ENCODE assay signal across 1 cellular context in genomic region chr11:706957-707816, GRCh38.
TF ChIP-seq lines count a peak whose summit lies in the region.

No MANE protein-coding gene starts in this region.

TF ChIP-seq in HepG2, 621 proteins besides CTCF, POLR2A, EP300 and RAD21 (continued from another document and continues in another):
- TF ChIP-seq, protein P1, sequence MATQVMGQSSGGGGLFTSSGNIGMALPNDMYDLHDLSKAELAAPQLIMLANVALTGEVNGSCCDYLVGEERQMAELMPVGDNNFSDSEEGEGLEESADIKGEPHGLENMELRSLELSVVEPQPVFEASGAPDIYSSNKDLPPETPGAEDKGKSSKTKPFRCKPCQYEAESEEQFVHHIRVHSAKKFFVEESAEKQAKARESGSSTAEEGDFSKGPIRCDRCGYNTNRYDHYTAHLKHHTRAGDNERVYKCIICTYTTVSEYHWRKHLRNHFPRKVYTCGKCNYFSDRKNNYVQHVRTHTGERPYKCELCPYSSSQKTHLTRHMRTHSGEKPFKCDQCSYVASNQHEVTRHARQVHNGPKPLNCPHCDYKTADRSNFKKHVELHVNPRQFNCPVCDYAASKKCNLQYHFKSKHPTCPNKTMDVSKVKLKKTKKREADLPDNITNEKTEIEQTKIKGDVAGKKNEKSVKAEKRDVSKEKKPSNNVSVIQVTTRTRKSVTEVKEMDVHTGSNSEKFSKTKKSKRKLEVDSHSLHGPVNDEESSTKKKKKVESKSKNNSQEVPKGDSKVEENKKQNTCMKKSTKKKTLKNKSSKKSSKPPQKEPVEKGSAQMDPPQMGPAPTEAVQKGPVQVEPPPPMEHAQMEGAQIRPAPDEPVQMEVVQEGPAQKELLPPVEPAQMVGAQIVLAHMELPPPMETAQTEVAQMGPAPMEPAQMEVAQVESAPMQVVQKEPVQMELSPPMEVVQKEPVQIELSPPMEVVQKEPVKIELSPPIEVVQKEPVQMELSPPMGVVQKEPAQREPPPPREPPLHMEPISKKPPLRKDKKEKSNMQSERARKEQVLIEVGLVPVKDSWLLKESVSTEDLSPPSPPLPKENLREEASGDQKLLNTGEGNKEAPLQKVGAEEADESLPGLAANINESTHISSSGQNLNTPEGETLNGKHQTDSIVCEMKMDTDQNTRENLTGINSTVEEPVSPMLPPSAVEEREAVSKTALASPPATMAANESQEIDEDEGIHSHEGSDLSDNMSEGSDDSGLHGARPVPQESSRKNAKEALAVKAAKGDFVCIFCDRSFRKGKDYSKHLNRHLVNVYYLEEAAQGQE (IDR thresholded peaks at IDR 0.05; ENCODE audit: borderline replicate concordance in 1 of 2, low read depth in 1 of 2, low read length in 2 of 2) = peak in 1 of 2 experiments; percentile 14; a peak in 1 of 4 replicates
- TF ChIP-seq SAFB2 (CRISPR knock-in tag; IDR thresholded peaks at IDR 0.05; ENCODE audit: borderline replicate concordance, low read depth) = no peak
- peak; percentile 44; the same call in 1 of the 2 replicates for TF ChIP-seq SIN3A (IDR thresholded peaks at IDR 0.05; ENCODE audit: borderline replicate concordance, low read depth, low read length)
- peak; percentile 78 for TF ChIP-seq ZNF317 (CRISPR knock-in tag; IDR thresholded peaks at IDR 0.05)
- TF ChIP-seq ZNF343 (CRISPR knock-in tag; IDR thresholded peaks at IDR 0.05) = peak; percentile 50; the same call in 1 of the 2 replicates
- peak; percentile 90 for TF ChIP-seq ARID4A (CRISPR knock-in tag; IDR thresholded peaks at IDR 0.05; ENCODE audit: borderline replicate concordance)
- TF ChIP-seq ZFP62 (CRISPR knock-in tag; IDR thresholded peaks at IDR 0.05) = no peak
- TF ChIP-seq ZNF430 (CRISPR knock-in tag; IDR thresholded peaks at IDR 0.05) = peak; percentile 96; the same call in 1 of the 2 replicates
- peak; percentile 9; the same call in 1 of the 2 replicates for TF ChIP-seq ZNF205 (CRISPR knock-in tag; IDR thresholded peaks at IDR 0.05)
- TF ChIP-seq KLF13 (CRISPR knock-in tag; IDR thresholded peaks at IDR 0.05) = no peak; the same call in 1 of the 2 replicates
- peak; percentile 92 for TF ChIP-seq TEAD3 (CRISPR knock-in tag; optimal IDR thresholded peaks at IDR 0.05; ENCODE audit: borderline replicate concordance)
- TF ChIP-seq ZNF776 (CRISPR knock-in tag; IDR thresholded peaks at IDR 0.05) = 0 out of 2 replicates have a peak, but pooled peaks have one; percentile 37
- peak; percentile 78; the same call in 1 of the 2 replicates for TF ChIP-seq ZNF775 (CRISPR knock-in tag; IDR thresholded peaks at IDR 0.05; ENCODE audit: borderline replicate concordance)
- TF ChIP-seq, protein P2, sequence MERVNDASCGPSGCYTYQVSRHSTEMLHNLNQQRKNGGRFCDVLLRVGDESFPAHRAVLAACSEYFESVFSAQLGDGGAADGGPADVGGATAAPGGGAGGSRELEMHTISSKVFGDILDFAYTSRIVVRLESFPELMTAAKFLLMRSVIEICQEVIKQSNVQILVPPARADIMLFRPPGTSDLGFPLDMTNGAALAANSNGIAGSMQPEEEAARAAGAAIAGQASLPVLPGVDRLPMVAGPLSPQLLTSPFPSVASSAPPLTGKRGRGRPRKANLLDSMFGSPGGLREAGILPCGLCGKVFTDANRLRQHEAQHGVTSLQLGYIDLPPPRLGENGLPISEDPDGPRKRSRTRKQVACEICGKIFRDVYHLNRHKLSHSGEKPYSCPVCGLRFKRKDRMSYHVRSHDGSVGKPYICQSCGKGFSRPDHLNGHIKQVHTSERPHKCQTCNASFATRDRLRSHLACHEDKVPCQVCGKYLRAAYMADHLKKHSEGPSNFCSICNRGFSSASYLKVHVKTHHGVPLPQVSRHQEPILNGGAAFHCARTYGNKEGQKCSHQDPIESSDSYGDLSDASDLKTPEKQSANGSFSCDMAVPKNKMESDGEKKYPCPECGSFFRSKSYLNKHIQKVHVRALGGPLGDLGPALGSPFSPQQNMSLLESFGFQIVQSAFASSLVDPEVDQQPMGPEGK (CRISPR knock-in tag; IDR thresholded peaks at IDR 0.05) = peak; percentile 87
- TF ChIP-seq AGO2 (optimal IDR thresholded peaks at IDR 0.05; ENCODE audit: low read depth, low read length) = peak; percentile 97
- TF ChIP-seq, protein P3, sequence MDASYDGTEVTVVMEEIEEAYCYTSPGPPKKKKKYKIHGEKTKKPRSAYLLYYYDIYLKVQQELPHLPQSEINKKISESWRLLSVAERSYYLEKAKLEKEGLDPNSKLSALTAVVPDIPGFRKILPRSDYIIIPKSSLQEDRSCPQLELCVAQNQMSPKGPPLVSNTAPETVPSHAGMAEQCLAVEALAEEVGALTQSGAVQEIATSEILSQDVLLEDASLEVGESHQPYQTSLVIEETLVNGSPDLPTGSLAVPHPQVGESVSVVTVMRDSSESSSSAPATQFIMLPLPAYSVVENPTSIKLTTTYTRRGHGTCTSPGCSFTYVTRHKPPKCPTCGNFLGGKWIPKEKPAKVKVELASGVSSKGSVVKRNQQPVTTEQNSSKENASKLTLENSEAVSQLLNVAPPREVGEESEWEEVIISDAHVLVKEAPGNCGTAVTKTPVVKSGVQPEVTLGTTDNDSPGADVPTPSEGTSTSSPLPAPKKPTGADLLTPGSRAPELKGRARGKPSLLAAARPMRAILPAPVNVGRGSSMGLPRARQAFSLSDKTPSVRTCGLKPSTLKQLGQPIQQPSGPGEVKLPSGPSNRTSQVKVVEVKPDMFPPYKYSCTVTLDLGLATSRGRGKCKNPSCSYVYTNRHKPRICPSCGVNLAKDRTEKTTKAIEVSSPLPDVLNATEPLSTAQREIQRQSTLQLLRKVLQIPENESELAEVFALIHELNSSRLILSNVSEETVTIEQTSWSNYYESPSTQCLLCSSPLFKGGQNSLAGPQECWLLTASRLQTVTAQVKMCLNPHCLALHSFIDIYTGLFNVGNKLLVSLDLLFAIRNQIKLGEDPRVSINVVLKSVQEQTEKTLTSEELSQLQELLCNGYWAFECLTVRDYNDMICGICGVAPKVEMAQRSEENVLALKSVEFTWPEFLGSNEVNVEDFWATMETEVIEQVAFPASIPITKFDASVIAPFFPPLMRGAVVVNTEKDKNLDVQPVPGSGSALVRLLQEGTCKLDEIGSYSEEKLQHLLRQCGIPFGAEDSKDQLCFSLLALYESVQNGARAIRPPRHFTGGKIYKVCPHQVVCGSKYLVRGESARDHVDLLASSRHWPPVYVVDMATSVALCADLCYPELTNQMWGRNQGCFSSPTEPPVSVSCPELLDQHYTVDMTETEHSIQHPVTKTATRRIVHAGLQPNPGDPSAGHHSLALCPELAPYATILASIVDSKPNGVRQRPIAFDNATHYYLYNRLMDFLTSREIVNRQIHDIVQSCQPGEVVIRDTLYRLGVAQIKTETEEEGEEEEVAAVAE (CRISPR knock-in tag; IDR thresholded peaks at IDR 0.05; ENCODE audit: borderline replicate concordance) = no peak
- no peak for TF ChIP-seq CEBPB (IDR thresholded peaks at IDR 0.05; ENCODE audit: borderline replicate concordance, low read depth, low read length)
- no peak for TF ChIP-seq PRPF4 (IDR thresholded peaks at IDR 0.05; ENCODE audit: low read depth, low read length, poor library complexity, severe bottlenecking)
- peak; percentile 33; the same call in 1 of the 2 replicates for TF ChIP-seq ZNF772 (CRISPR knock-in tag; IDR thresholded peaks at IDR 0.05)
- TF ChIP-seq HIVEP1 (CRISPR knock-in tag; IDR thresholded peaks at IDR 0.05) = peak; percentile 98
- 0 out of 2 replicates have a peak, but pooled peaks have one; percentile 84 for TF ChIP-seq SNAI1 (CRISPR knock-in tag; IDR thresholded peaks at IDR 0.05; ENCODE audit: borderline replicate concordance)
- TF ChIP-seq, protein P4, sequence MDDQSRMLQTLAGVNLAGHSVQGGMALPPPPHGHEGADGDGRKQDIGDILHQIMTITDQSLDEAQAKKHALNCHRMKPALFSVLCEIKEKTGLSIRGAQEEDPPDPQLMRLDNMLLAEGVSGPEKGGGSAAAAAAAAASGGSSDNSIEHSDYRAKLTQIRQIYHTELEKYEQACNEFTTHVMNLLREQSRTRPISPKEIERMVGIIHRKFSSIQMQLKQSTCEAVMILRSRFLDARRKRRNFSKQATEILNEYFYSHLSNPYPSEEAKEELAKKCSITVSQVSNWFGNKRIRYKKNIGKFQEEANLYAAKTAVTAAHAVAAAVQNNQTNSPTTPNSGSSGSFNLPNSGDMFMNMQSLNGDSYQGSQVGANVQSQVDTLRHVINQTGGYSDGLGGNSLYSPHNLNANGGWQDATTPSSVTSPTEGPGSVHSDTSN (CRISPR knock-in tag; IDR thresholded peaks at IDR 0.05; ENCODE audit: borderline replicate concordance) = no peak
- TF ChIP-seq ZNF512B (CRISPR knock-in tag; IDR thresholded peaks at IDR 0.05; ENCODE audit: borderline replicate concordance) = no peak
- TF ChIP-seq TFAP4 (IDR thresholded peaks at IDR 0.05; ENCODE audit: borderline replicate concordance, low read depth) = peak; percentile 92
- TF ChIP-seq ZKSCAN8 (CRISPR knock-in tag; IDR thresholded peaks at IDR 0.05; ENCODE audit: borderline replicate concordance) = 0 out of 2 replicates have a peak, but pooled peaks have one; percentile 30
- TF ChIP-seq KMT2B (CRISPR knock-in tag; IDR thresholded peaks at IDR 0.05) = no peak
- TF ChIP-seq FOXO1 (CRISPR knock-in tag; IDR thresholded peaks at IDR 0.05) = peak; percentile 9; the same call in 1 of the 2 replicates
- peak; percentile 36; the same call in 1 of the 2 replicates for TF ChIP-seq TGIF2 (CRISPR knock-in tag; IDR thresholded peaks at IDR 0.05)
- no peak for TF ChIP-seq ZNF7 (CRISPR knock-in tag; IDR thresholded peaks at IDR 0.05)
- TF ChIP-seq ZNF788 (CRISPR knock-in tag; IDR thresholded peaks at IDR 0.05; ENCODE audit: borderline replicate concordance) = peak; percentile 92
- TF ChIP-seq KLF12 (CRISPR knock-in tag; IDR thresholded peaks at IDR 0.05; ENCODE audit: borderline replicate concordance) = peak; percentile 80; the same call in 1 of the 2 replicates
- TF ChIP-seq, protein P5, sequence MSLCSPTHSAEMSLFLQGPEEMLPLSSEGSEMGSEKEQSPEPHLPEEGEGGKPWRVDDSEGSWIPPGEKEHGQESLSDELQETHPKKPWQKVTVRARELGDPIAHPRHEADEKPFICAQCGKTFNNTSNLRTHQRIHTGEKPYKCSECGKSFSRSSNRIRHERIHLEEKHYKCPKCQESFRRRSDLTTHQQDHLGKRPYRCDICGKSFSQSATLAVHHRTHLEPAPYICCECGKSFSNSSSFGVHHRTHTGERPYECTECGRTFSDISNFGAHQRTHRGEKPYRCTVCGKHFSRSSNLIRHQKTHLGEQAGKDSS (CRISPR knock-in tag; IDR thresholded peaks at IDR 0.05; ENCODE audit: borderline replicate concordance, low read depth) = peak; percentile 55; the same call in 1 of the 2 replicates
- 0 out of 2 replicates have a peak, but pooled peaks have one; percentile 18 for TF ChIP-seq MAFG (CRISPR knock-in tag; IDR thresholded peaks at IDR 0.05)
